ENCODE assay signal across 1 cellular context in genomic region chr20:47573586-47573985, GRCh38.
TF ChIP-seq lines count a peak whose summit lies in the region.

No MANE protein-coding gene starts in this region.

TF ChIP-seq in K562, 482 proteins besides CTCF, POLR2A, EP300 and RAD21 (continued from another document):
- TF ChIP-seq ZNF592 (IDR thresholded peaks at IDR 0.05) (0 out of 2 replicates have a peak, but pooled peaks have one; percentile 68), BRF2 (IDR thresholded peaks at IDR 0.05; ENCODE audit: borderline replicate concordance, insufficient read depth, insufficient read length) (no peak), NCOA4 (IDR thresholded peaks at IDR 0.05; ENCODE audit: partially characterized antibody) (no peak), THRAP3 (IDR thresholded peaks at IDR 0.05; ENCODE audit: borderline replicate concordance) (no peak), SMAD3 (CRISPR knock-in tag; conservative IDR thresholded peaks at IDR 0.05) (no peak), THAP12 (CRISPR knock-in tag; IDR thresholded peaks at IDR 0.05) (no peak), RAD51 (IDR thresholded peaks at IDR 0.05; ENCODE audit: borderline replicate concordance, low read depth) (peak; percentile 40; the same call in 1 of the 2 replicates), FOXO4 (CRISPR knock-in tag; IDR thresholded peaks at IDR 0.05) (no peak), ZNF512 (tag; IDR thresholded peaks at IDR 0.05) (no peak), PHF20 (IDR thresholded peaks at IDR 0.05; ENCODE audit: partially characterized antibody) (no peak), GABPB1 (CRISPR knock-in tag; IDR thresholded peaks at IDR 0.05) (no peak), SPI1 (IDR thresholded peaks at IDR 0.05; ENCODE audit: borderline replicate concordance, low read depth, low read length) (no peak), MGA (IDR thresholded peaks at IDR 0.05) (peak; percentile 45; the same call in 1 of the 2 replicates), ILF3 (IDR thresholded peaks at IDR 0.05; ENCODE audit: borderline replicate concordance) (no peak)
